9 cellular contexts compared by ENCODE assay signal in genomic region chr10:74151879-74152722, GRCh38. TPM values are rescaled to one million over a fixed set of nuclear protein-coding genes. Genes with fewer than 3 reads are reported as not detected.
DNase-seq lines count a peak whose midpoint lies in the region; ATAC-seq, FAIRE-seq and TF ChIP-seq lines count a peak whose summit lies in the region.
"Had no signal": no experiment of that assay in that cellular context is flagged by ENCODE, and none has a peak within 500 bp of the region (broad histone marks: within the 10 kb centered on the region; RNA-seq: fewer than 3 reads in every experiment).

No MANE protein-coding gene starts in this region.

- TF ChIP-seq POLR2A in A549 (IDR thresholded peaks at IDR 0.05; ENCODE audit: low read length) (no peak), GM12891 (IDR thresholded peaks at IDR 0.05; ENCODE audit: low read depth, low read length) (no peak)

- H4K91ac ChIP-seq in mesenchymal stem cell (ENCODE audit: low read length), result no peak overlapping the region

- in situ Hi-C loops in HAP-1 (cut with MboI; ENCODE audit: low sequenced_read_pairs) (no loop called here), brain microvascular endothelial cell (cut with HindIII; ENCODE audit: low pct_ligation_motif_present, low sequenced_read_pairs) (no loop called here)

- no peak overlapping the region for H3K4ac ChIP-seq in mesenchymal stem cell (ENCODE audit: low read depth in 1 of 2, low read length in 2 of 2)

- ATAC-seq in A549, result no peak
- ATAC-seq in HG02588 (IDR thresholded peaks at IDR 0.05; ENCODE audit: unreplicated experiment), result no peak

- H3K4me3 ChIP-seq in A549 (peak overlapping the region; percentile 86), HAP-1 (peak overlapping the region; percentile 78), brain microvascular endothelial cell (ENCODE audit: low read depth, low read length) (peak overlapping the region; percentile 97), mesenchymal stem cell (ENCODE audit: insufficient read depth in 1 of 2, low read depth in 1 of 2, low read length in 2 of 2) (peak overlapping the region; percentile 87 to 97)

- no peak overlapping the region for H3K18ac ChIP-seq in mesenchymal stem cell (ENCODE audit: low read depth in 1 of 2, low read length in 2 of 2)

- H2AFZ ChIP-seq in mesenchymal stem cell (ENCODE audit: low read depth, low read length), result peak overlapping the region; percentile 100

- H3K27me3 ChIP-seq in HAP-1 (ENCODE audit: low read depth) (no peaks in the 10 kb centered on the region), brain microvascular endothelial cell (replicated peaks) (no peaks in the 10 kb centered on the region), mesenchymal stem cell (ENCODE audit: control insufficient read depth in 1 of 2, insufficient read depth in 1 of 2, low read length in 2 of 2) (no peaks in the 10 kb centered on the region)

- no peak overlapping the region for H3K23ac ChIP-seq in mesenchymal stem cell (ENCODE audit: low read length in 2 of 2)

- CTCF ChIA-PET in A549 (lab: Yijun Ruan, JAX), result interaction anchor here (0.9 to 2.0 kb wide), 8 partner anchors 10 to 948 kb away, joined by 3 to 7 read pairs (median 4); no protein-coding TSS in a partner anchor

- H3K36me3 ChIP-seq in HAP-1 (replicated peaks) (no peaks in the 10 kb centered on the region; the same call in none of the 2 replicates), brain microvascular endothelial cell (replicated peaks) (no peaks in the 10 kb centered on the region), mesenchymal stem cell (ENCODE audit: control insufficient read depth in 1 of 2, insufficient read depth in 2 of 2, low read depth in 1 of 2, low read length in 2 of 2) (peaks cover 0 to 9% of the 10 kb centered on the region in 2 experiments)

- peak overlapping the region; percentile 99 for H3K9ac ChIP-seq in mesenchymal stem cell (ENCODE audit: low read length)

- no peak overlapping the region for H4K8ac ChIP-seq in mesenchymal stem cell (ENCODE audit: low read length)

- H3K9me3 ChIP-seq in A549 (no peaks in the 10 kb centered on the region), HAP-1 (no peaks in the 10 kb centered on the region), mesenchymal stem cell (ENCODE audit: control insufficient read depth, low read length) (no peaks in the 10 kb centered on the region)

- H3K79me1 ChIP-seq in mesenchymal stem cell (replicated peaks; ENCODE audit: low read length, poor library complexity, severe bottlenecking), result peaks cover 24% of the 10 kb centered on the region

- H3K4me1 ChIP-seq in A549 (peaks cover 25% of the 10 kb centered on the region), HAP-1 (peaks cover 24% of the 10 kb centered on the region), mesenchymal stem cell (ENCODE audit: control insufficient read depth, insufficient read depth, low read depth, low read length) (peaks cover 1% of the 10 kb centered on the region)

- no peak overlapping the region for H2BK5ac ChIP-seq in mesenchymal stem cell (ENCODE audit: low read depth, low read length, poor library complexity, severe bottlenecking)

- peak overlapping the region; percentile 83 to 88 for H3K27ac ChIP-seq in A549
- peak overlapping the region; percentile 98 for H3K27ac ChIP-seq in brain microvascular endothelial cell
- H3K27ac ChIP-seq in mesenchymal stem cell (ENCODE audit: low read length, poor library complexity, severe bottlenecking), result no peak overlapping the region

- H2BK12ac ChIP-seq in mesenchymal stem cell (ENCODE audit: low read length in 2 of 2), result no peak overlapping the region

- H3K4me2 ChIP-seq in A549, result peak overlapping the region; percentile 93
- peak overlapping the region; percentile 98 for H3K4me2 ChIP-seq in mesenchymal stem cell (ENCODE audit: low read length, poor library complexity, severe bottlenecking)

- TF ChIP-seq CTCF in A549 (IDR thresholded peaks at IDR 0.05), result no peak
- no peak for TF ChIP-seq CTCF in brain microvascular endothelial cell (IDR thresholded peaks at IDR 0.05; ENCODE audit: low read depth, low read length, missing control alignments)

- FAIRE-seq in A549 (lab: Jason Lieb, UNC), result no peak
- FAIRE-seq in GM12891 (lab: Jason Lieb, UNC), result no peak

- H2BK15ac ChIP-seq in mesenchymal stem cell (ENCODE audit: low read depth, poor library complexity, severe bottlenecking), result no peak overlapping the region

- H2BK120ac ChIP-seq in mesenchymal stem cell (ENCODE audit: low read depth, low read length), result no peak overlapping the region

- TF ChIP-seq EP300 in A549 (IDR thresholded peaks at IDR 0.05), result no peak

- TF ChIP-seq RAD21 in A549 (conservative IDR thresholded peaks at IDR 0.05 in 1 of 2, IDR thresholded peaks at IDR 0.05 in 1 of 2), result no peak

- no peak for DNase-seq in A549 (ENCODE audit: low read depth in 1 of 2, low spot score in 1 of 2)
- DNase-seq in HAP-1 (ENCODE audit: low spot score in 2 of 2), result no peak
- DNase-seq in brain microvascular endothelial cell, result no peak
- no peak for DNase-seq in mesenchymal stem cell
- DNase-seq in superior temporal gyrus (ENCODE audit: extremely low spot score), result no peak
- DNase-seq in GM12891 (ENCODE audit: insufficient read length, low spot score), result no peak
- DNase-seq in retina, result no peak
- DNase-seq: NCI-H187 had no signal

- no peak overlapping the region for H3K14ac ChIP-seq in mesenchymal stem cell (ENCODE audit: low read length in 2 of 2)

- 16% methylated on average over 5 of the region's 5 CpGs for WGBS in A549 (ENCODE audit: missing lambda C conversion rate)
- WGBS in mesenchymal stem cell, result 48% methylated on average over 4 of the region's 5 CpGs

- no peak overlapping the region for H2AK5ac ChIP-seq in mesenchymal stem cell (ENCODE audit: low read length, severe bottlenecking)

- POLR2A ChIA-PET in A549 (lab: Yijun Ruan, JAX), result interaction anchor here (1.1 to 2.1 kb wide), 3 partner anchors 24 to 82 kb away, joined by 4 to 11 read pairs (median 5); no protein-coding TSS in a partner anchor

TF ChIP-seq in A549, 52 proteins besides CTCF, POLR2A, EP300 and RAD21:
- TF ChIP-seq RNF2 (IDR thresholded peaks at IDR 0.05; ENCODE audit: borderline replicate concordance, low read depth) (no peak), CEBPB (IDR thresholded peaks at IDR 0.05) (peak; percentile 25 to 52; a peak in 2 of 4 replicates), HOXB5 (CRISPR knock-in tag; IDR thresholded peaks at IDR 0.05) (no peak)

TF ChIP-seq in GM12891, 5 proteins besides CTCF, POLR2A, EP300 and RAD21:
- TF ChIP-seq TAF1 (IDR thresholded peaks at IDR 0.05; ENCODE audit: low read depth, low read length), result no peak

RNA-seq across cellular contexts. Expression of gene ADK, which starts 1.1 kb away (rescaled TPM):
- polyA plus RNA-seq in A549 (2011; rRNA removed) (38.4 and 40.7 TPM in 2 replicates), A549 (2017; fragmentation: RNase III; extraction: RNeasy Plus Mini Kit Qiagen cat#74134 plus additional on column Dnase treatment) (32.0 to 37.0 TPM (median 35.8 TPM) in 3 replicates)
- 13.8 and 14.4 TPM in 2 replicates for polyA plus RNA-seq in A549 (2012; cell fraction: cytosol; rRNA removed)
- polyA plus RNA-seq in A549 (2012; cell fraction: nucleus; rRNA removed), result 5.0 and 7.1 TPM in 2 replicates
- 7.2 and 8.6 TPM in 2 replicates for polyA minus RNA-seq in A549 (2011; rRNA and poly(A)+ RNA removed)
- 24.2 TPM for polyA plus RNA-seq in mesenchymal stem cell (2013, experiment 1 of 2)
- polyA plus RNA-seq in mesenchymal stem cell (2013, experiment 2 of 2), result 24.9 TPM
- polyA plus RNA-seq in GM12891 (2012; ENCODE audit: low read depth, missing spikeins), result 33.4 TPM

RNA-seq across cellular contexts. Expression of gene AP3M1, which starts 1.5 kb away (rescaled TPM):
- polyA plus RNA-seq in A549 (2011; rRNA removed) (75.8 and 83.0 TPM in 2 replicates), A549 (2017; fragmentation: RNase III; extraction: RNeasy Plus Mini Kit Qiagen cat#74134 plus additional on column Dnase treatment) (38.5 to 41.0 TPM (median 39.0 TPM) in 3 replicates)
- 15.3 and 18.1 TPM in 2 replicates for polyA plus RNA-seq in A549 (2012; cell fraction: cytosol; rRNA removed)
- polyA plus RNA-seq in A549 (2012; cell fraction: nucleus; rRNA removed), result 8.9 and 14.4 TPM in 2 replicates
- polyA minus RNA-seq in A549 (2011; rRNA and poly(A)+ RNA removed), result 33.1 and 34.9 TPM in 2 replicates
- polyA plus RNA-seq in mesenchymal stem cell (2013, experiment 1 of 2), result 33.0 TPM
- polyA plus RNA-seq in mesenchymal stem cell (2013, experiment 2 of 2), result 33.7 TPM
- 33.3 TPM for polyA plus RNA-seq in GM12891 (2012; ENCODE audit: low read depth, missing spikeins)
